In genomic region chr3:52871761-52872160, GRCh38 we compare ENCODE assay signal across 1 cellular context.
TF ChIP-seq lines count a peak whose summit lies in the region.

No MANE protein-coding gene starts in this region.

TF ChIP-seq in WTC11, 78 proteins besides CTCF, POLR2A, EP300 and RAD21 (continued from another document):
- TF ChIP-seq, protein P1, sequence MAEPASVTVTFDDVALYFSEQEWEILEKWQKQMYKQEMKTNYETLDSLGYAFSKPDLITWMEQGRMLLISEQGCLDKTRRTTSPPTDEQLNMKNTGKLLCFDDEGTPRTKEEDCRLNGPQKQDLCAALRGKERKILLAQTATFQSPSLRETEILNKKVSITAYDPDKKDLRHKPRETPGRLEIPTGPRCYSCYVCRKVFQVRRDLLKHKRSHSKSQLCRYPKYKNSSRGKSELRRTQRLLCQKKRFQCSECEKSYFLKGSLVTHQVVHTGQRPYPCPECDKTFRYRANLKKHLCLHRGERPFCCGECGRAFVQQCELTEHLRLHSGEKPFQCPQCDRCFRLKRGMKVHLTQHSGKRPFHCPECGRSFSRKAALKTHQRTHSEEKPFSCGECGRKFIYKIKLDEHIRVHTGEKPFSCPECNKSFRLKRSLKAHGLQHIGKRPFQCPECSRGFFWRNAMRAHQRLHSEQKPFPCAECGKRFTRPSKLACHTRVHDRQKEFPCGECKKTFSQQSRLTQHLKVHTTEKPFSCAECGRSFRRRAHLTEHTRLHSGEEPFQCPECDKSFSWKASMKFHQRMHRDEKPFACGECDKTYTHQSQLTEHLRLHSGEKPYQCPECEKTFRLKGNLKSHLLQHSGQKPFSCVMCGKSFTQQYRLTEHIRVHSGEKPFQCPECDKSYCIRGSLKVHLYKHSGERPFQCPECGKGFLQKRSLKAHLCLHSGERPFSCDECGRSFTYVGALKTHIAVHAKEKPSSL (CRISPR knock-in tag; conservative IDR thresholded peaks at IDR 0.05) = no peak
- no peak for TF ChIP-seq GABPB1 (CRISPR knock-in tag; IDR thresholded peaks at IDR 0.05)
- TF ChIP-seq USF2 (CRISPR knock-in tag; IDR thresholded peaks at IDR 0.05) = no peak
- TF ChIP-seq JAZF1 (CRISPR knock-in tag; IDR thresholded peaks at IDR 0.05) = no peak
- TF ChIP-seq ZNF396 (CRISPR knock-in tag; IDR thresholded peaks at IDR 0.05; ENCODE audit: borderline replicate concordance) = no peak
- TF ChIP-seq KAT7 (CRISPR knock-in tag; IDR thresholded peaks at IDR 0.05; ENCODE audit: borderline replicate concordance) = no peak
- TF ChIP-seq CDX4 (CRISPR knock-in tag; IDR thresholded peaks at IDR 0.05; ENCODE audit: borderline replicate concordance) = no peak
- TF ChIP-seq, protein P2, sequence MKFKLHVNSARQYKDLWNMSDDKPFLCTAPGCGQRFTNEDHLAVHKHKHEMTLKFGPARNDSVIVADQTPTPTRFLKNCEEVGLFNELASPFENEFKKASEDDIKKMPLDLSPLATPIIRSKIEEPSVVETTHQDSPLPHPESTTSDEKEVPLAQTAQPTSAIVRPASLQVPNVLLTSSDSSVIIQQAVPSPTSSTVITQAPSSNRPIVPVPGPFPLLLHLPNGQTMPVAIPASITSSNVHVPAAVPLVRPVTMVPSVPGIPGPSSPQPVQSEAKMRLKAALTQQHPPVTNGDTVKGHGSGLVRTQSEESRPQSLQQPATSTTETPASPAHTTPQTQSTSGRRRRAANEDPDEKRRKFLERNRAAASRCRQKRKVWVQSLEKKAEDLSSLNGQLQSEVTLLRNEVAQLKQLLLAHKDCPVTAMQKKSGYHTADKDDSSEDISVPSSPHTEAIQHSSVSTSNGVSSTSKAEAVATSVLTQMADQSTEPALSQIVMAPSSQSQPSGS (CRISPR knock-in tag; IDR thresholded peaks at IDR 0.05; ENCODE audit: borderline replicate concordance, low read depth) = no peak
- TF ChIP-seq MAX (CRISPR knock-in tag; IDR thresholded peaks at IDR 0.05) = no peak
- TF ChIP-seq ZNF512 (CRISPR knock-in tag; IDR thresholded peaks at IDR 0.05; ENCODE audit: borderline replicate concordance) = no peak
- TF ChIP-seq SOX15 (CRISPR knock-in tag; IDR thresholded peaks at IDR 0.05) = no peak
- TF ChIP-seq ESRRA (CRISPR knock-in tag; IDR thresholded peaks at IDR 0.05; ENCODE audit: borderline replicate concordance) = no peak
- TF ChIP-seq FOXP4 (CRISPR knock-in tag; IDR thresholded peaks at IDR 0.05) = no peak
- no peak for TF ChIP-seq STAT6 (CRISPR knock-in tag; conservative IDR thresholded peaks at IDR 0.05; ENCODE audit: low read depth)
